Comparison of ENCODE assay signal across 25 cellular contexts in the genomic region with DNA sequence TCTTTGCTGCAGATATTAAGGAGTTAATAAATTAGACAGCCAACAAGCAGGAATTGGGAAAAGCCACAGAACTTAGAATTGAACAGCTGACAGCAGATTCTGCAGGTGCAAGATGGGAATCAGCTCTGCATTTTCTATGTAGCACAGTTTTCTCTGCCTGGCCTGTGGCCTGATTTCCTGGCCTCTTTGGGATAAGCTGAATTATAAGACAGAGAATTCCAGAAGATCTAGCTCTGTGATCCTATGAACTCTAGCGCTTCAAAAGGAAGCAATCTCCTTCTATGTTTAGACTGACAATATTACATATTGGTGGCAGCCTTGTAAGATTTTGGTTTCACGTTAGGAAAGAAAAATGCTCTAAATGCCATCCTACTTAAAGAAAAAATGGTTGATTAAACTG. TPM values are rescaled to one million over a fixed set of nuclear protein-coding genes. Genes with fewer than 3 reads are reported as not detected.
"Had no signal": no experiment of that assay in that cellular context is flagged by ENCODE, and none has a peak within 500 bp of the region (broad histone marks: within the 10 kb centered on the region; RNA-seq: fewer than 3 reads in every experiment).

No MANE protein-coding gene starts in this region.

- H3K36me3 ChIP-seq: brain microvascular endothelial cell, cardiac muscle cell had no signal

- H3K4me3 ChIP-seq: cardiac muscle cell, PC-9 had no signal

- ATAC-seq: activated naive CD4-positive, alpha-beta T cell treated with anti-CD3 and anti-CD28 coated beads, Interleukin-2, amount 50 U/mL, for 72 hours; activated T-cell treated with anti-CD3 and anti-CD28 coated beads, Interleukin-2, amount 50 U/mL, for 4 hours; T-cell had no signal

- H3K4me2 ChIP-seq: PC-9 had no signal

- H3K27ac ChIP-seq: brain microvascular endothelial cell, cardiac muscle cell, PC-9, VCaP had no signal

- H2AFZ ChIP-seq: PC-9 had no signal

- H3K27me3 ChIP-seq: brain microvascular endothelial cell had no signal

- DNase-seq: activated CD4-positive, alpha-beta memory T cell treated with anti-CD3 and anti-CD28 coated beads for 36 hours; activated CD4-positive, alpha-beta T cell treated with anti-CD3 and anti-CD28 coated beads, Interleukin-2, amount 10 ng/mL, durations not matched to agents 7 days and 5 days; activated CD4-positive, CD25-positive, alpha-beta regulatory T cell; activated CD8-positive, alpha-beta memory T cell treated with anti-CD3 and anti-CD28 coated beads for 24 hours; activated effector memory CD4-positive, alpha-beta T cell treated with anti-CD3 and anti-CD28 coated beads, Interleukin-2, amount 50 U/mL, for 16 hours; activated naive CD4-positive, alpha-beta T cell treated with Interleukin-2 at 50 U/mL for 16 hours; activated T-cell treated with anti-CD3 and anti-CD28 coated beads, Interleukin-2, amount 50 U/mL, for 4 hours; brain microvascular endothelial cell; KG1; NCI-H1048; NCI-H1436; NCI-H1694 treated with DMSO at 0.1 percent for 48 hours; NCI-H2029 treated with DMSO at 0.1 percent for 48 hours; NCI-H446; NCI-H524; PC-9; SHP77 treated with DMSO at 0.1 percent for 48 hours; T-cell; T-helper 2 cell; T1000 had no signal

RNA-seq across cellular contexts. Expression of gene SOX2, which starts 24.0 kb away (rescaled TPM):
- total RNA-seq: activated CD4-positive, alpha-beta memory T cell treated with anti-CD3 and anti-CD28 coated beads for 36 hours; activated CD4-positive, alpha-beta T cell treated with anti-CD3 and anti-CD28 coated beads, Interleukin-2, amount 10 ng/mL, durations not matched to agents 7 days and 5 days; LHCN-M2; PC-9 had no signal
- polyA plus RNA-seq: cardiac muscle cell, IgD-negative memory B cell had no signal
